12 cellular contexts compared by ENCODE assay signal in the genomic region with DNA sequence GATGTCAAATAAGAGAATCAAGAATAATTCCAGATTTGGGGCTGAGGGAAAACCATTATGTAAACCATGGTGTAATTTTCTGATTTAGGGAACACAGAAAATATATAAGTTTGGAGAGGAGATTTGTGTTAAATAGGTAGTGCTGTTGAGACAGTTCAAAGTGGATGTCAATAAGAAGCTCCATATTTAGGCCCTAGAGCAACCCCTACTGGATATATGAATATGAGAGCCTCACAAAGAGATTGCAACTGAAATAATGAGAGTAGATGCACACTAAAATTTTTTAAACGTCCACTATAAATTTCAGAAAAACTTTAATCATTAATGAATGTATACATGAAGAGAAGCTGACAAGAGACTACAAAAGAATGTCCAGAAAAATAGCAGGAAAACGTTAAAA.
DNase-seq lines count a peak whose midpoint lies in the region; ATAC-seq and TF ChIP-seq lines count a peak whose summit lies in the region.
"Had no signal": no experiment of that assay in that cellular context is flagged by ENCODE, and none has a peak within 500 bp of the region (broad histone marks: within the 10 kb centered on the region; RNA-seq: fewer than 3 reads in every experiment).

No MANE protein-coding gene starts in this region.

- no peak overlapping the region for H3K4me3 Mint-ChIP-seq in mesothelial cell of epicardium
- H3K4me3 Mint-ChIP-seq in activated T-helper 17 cell treated with anti-CD3 and anti-CD28 coated beads, Interleukin-2, amount 50 U/mL, for 72 hours, result no peak overlapping the region
- H3K4me3 Mint-ChIP-seq: dendritic cell treated with granulocyte-macrophage colony-stimulating factor and Interleukin-4, amounts not matched to agents 40 ng/mL and 50 ng/mL, for 4 days; natural killer cell treated with Interleukin-12 subunit alpha and Interleukin-12 subunit beta and Interleukin-15 and Interleukin-18, amount 100 ng/mL, for 72 hours had no signal

- peaks cover 2% of the 10 kb centered on the region for H3K27me3 Mint-ChIP-seq in mesothelial cell of epicardium (ENCODE audit: low read depth)
- no peaks in the 10 kb centered on the region for H3K27me3 Mint-ChIP-seq in activated T-helper 17 cell treated with anti-CD3 and anti-CD28 coated beads, Interleukin-2, amount 50 U/mL, for 72 hours
- H3K27me3 Mint-ChIP-seq: dendritic cell treated with granulocyte-macrophage colony-stimulating factor and Interleukin-4, amounts not matched to agents 40 ng/mL and 50 ng/mL, for 4 days; natural killer cell treated with Interleukin-12 subunit alpha and Interleukin-12 subunit beta and Interleukin-15 and Interleukin-18, amount 100 ng/mL, for 72 hours had no signal

- in situ Hi-C loops in SK-MEL-5 (cut with HindIII; ENCODE audit: low pct_unique_long_range_greater_than_20kb, low sequenced_read_pairs), result no loop called here

- no peaks in the 10 kb centered on the region for H3K4me1 ChIP-seq in hepatocyte (ENCODE audit: insufficient read depth)
- H3K4me1 ChIP-seq in psoas muscle, result no peaks in the 10 kb centered on the region

- no peak for ATAC-seq in psoas muscle
- ATAC-seq in activated T-helper 17 cell treated with anti-CD3 and anti-CD28 coated beads, Interleukin-2, amount 50 U/mL, for 72 hours (replicated peaks), result no peak
- ATAC-seq: natural killer cell treated with Interleukin-12 subunit alpha and Interleukin-12 subunit beta and Interleukin-15 and Interleukin-18, amount 100 ng/mL, for 72 hours had no signal

- H3K36me3 ChIP-seq in hepatocyte (replicated peaks; ENCODE audit: insufficient read depth, low read depth) (no peaks in the 10 kb centered on the region), psoas muscle (ENCODE audit: insufficient read depth in 1 of 2, low read depth in 1 of 2) (no peaks in the 10 kb centered on the region)

- H3K4me1 Mint-ChIP-seq in mesothelial cell of epicardium, result no peaks in the 10 kb centered on the region
- no peaks in the 10 kb centered on the region for H3K4me1 Mint-ChIP-seq in activated T-helper 17 cell treated with anti-CD3 and anti-CD28 coated beads, Interleukin-2, amount 50 U/mL, for 72 hours

- no peak overlapping the region for H2AFZ ChIP-seq in hepatocyte

- no peaks in the 10 kb centered on the region for H4K20me1 ChIP-seq in hepatocyte (ENCODE audit: insufficient read depth, poor library complexity, severe bottlenecking)

- no peaks in the 10 kb centered on the region for H3K36me3 Mint-ChIP-seq in mesothelial cell of epicardium
- H3K36me3 Mint-ChIP-seq in activated T-helper 17 cell treated with anti-CD3 and anti-CD28 coated beads, Interleukin-2, amount 50 U/mL, for 72 hours (ENCODE audit: low read depth), result no peaks in the 10 kb centered on the region
- H3K36me3 Mint-ChIP-seq: natural killer cell treated with Interleukin-12 subunit alpha and Interleukin-12 subunit beta and Interleukin-15 and Interleukin-18, amount 100 ng/mL, for 72 hours had no signal

- intact Hi-C loops in psoas muscle (cut with DNase I), result no loop called here

- DNase-seq in DMS53 (lab: John Stamatoyannopoulos, UW) (peak; percentile 69), HuH-7 (ENCODE audit: low spot score) (peak; percentile 12), SK-MEL-5 (ENCODE audit: low read depth, low spot score) (peak; percentile 63), hepatocyte (ENCODE audit: low spot score) (peak; percentile 13), inferior parietal cortex (ENCODE audit: extremely low spot score) (no peak), psoas muscle (no peak), mesothelial cell of epicardium (ENCODE audit: low spot score in 2 of 2, unreplicated experiment in 2 of 2) (no peak)
- DNase-seq: stimulated activated CD4-positive, alpha-beta T cell treated with anti-CD3 and anti-CD28 coated beads, Interleukin-1b, Interleukin-23, amount 100 ng/mL, for 48 hours had no signal

- no peak overlapping the region for H3K27ac Mint-ChIP-seq in mesothelial cell of epicardium
- no peak overlapping the region for H3K27ac Mint-ChIP-seq in activated T-helper 17 cell treated with anti-CD3 and anti-CD28 coated beads, Interleukin-2, amount 50 U/mL, for 72 hours
- H3K27ac Mint-ChIP-seq: activated T-helper 2 cell treated with anti-CD3 and anti-CD28 coated beads, Interferon-gamma antibody, Interleukin-2, Interleukin-4, amounts not matched to agents 10 μg/mL and 5 μg/mL and 100 μg/mL, durations not matched to agents 14 hours and 24 hours and 36 hours; dendritic cell treated with granulocyte-macrophage colony-stimulating factor and Interleukin-4, amounts not matched to agents 40 ng/mL and 50 ng/mL, for 4 days; natural killer cell treated with Interleukin-12 subunit alpha and Interleukin-12 subunit beta and Interleukin-15 and Interleukin-18, amount 100 ng/mL, for 72 hours had no signal

- no peaks in the 10 kb centered on the region for H3K27me3 ChIP-seq in hepatocyte
- H3K27me3 ChIP-seq in psoas muscle (ENCODE audit: insufficient read depth in 3 of 3, low read length in 2 of 3), result no peaks in the 10 kb centered on the region

- WGBS in hepatocyte (ENCODE audit: low lambda C conversion rate, missing lambda C conversion rate), result 28% methylated on average over 2 of the region's 2 CpGs
- 33 to 43% (median 34%) methylated on average over 2 of the region's 2 CpGs for WGBS in psoas muscle, 3 donors

- TF ChIP-seq CTCF in hepatocyte (IDR thresholded peaks at IDR 0.05; ENCODE audit: poor library complexity) (peak; percentile 36), psoas muscle (IDR thresholded peaks at IDR 0.05) (no peak), mesothelial cell of epicardium (IDR thresholded peaks at IDR 0.05; ENCODE audit: unreplicated experiment) (no peak)

- H3K9me2 ChIP-seq in hepatocyte (replicated peaks; ENCODE audit: insufficient read depth), result no peaks in the 10 kb centered on the region

- H3K9me3 ChIP-seq in hepatocyte (ENCODE audit: low read depth), result no peaks in the 10 kb centered on the region
- H3K9me3 ChIP-seq in psoas muscle, result no peaks in the 10 kb centered on the region

- H3K79me2 ChIP-seq in hepatocyte, result no peaks in the 10 kb centered on the region

- no peak overlapping the region for H3K4me3 ChIP-seq in hepatocyte
- no peak overlapping the region for H3K4me3 ChIP-seq in psoas muscle

- H3K4me2 ChIP-seq in hepatocyte, result no peak overlapping the region

- H3K27ac ChIP-seq in hepatocyte (no peak overlapping the region), psoas muscle (no peak overlapping the region)

- H3K9me3 Mint-ChIP-seq in mesothelial cell of epicardium, result no peaks in the 10 kb centered on the region
- H3K9me3 Mint-ChIP-seq in activated T-helper 17 cell treated with anti-CD3 and anti-CD28 coated beads, Interleukin-2, amount 50 U/mL, for 72 hours, result peaks cover 4% of the 10 kb centered on the region
- H3K9me3 Mint-ChIP-seq: dendritic cell treated with granulocyte-macrophage colony-stimulating factor and Interleukin-4, amounts not matched to agents 40 ng/mL and 50 ng/mL, for 4 days had no signal

Comparison
In these comparisons a context has a peak if more than half of its experiments do, and no peak if none do; other contexts are left out.
1. DNase-seq: peak in DMS53 (single experiment), HuH-7 (single experiment), SK-MEL-5 (single experiment) and hepatocyte (single experiment); none in inferior parietal cortex (single experiment), psoas muscle (0 of 2) and mesothelial cell of epicardium (0 of 2).